13 cellular contexts compared by ENCODE assay signal in the genomic region with DNA sequence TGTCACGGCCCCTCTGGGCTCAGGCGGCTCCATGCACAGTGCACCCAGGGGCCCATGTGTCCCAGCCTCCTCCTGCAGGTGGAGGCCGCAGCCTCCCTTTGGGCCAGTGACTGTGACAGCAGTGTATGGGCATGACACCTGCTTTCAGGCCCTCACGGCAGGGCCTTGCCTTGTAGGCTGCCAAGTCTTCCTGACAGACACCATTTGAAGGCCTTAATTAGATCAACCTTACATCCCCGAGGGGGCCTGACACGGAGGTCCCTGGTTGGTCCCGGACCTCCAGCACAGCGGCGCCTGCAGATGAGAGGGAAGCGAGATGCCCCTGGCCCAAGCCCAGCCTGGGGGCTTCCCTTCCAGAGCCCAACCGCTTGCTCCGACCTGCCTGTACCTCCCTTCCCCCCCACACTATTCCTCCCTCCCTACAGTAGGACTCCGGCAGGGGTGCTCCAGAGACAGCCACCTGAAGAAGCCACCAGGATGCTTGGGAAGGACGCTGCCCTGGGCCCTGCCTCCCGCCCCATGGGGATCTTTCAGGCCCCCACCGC.
"Had no signal": no experiment of that assay in that cellular context is flagged by ENCODE, and none has a peak within 500 bp of the region (broad histone marks: within the 10 kb centered on the region; RNA-seq: fewer than 3 reads in every experiment).

No MANE protein-coding gene starts in this region.

- DNase-seq: activated CD4-positive, alpha-beta T cell treated with anti-CD3 and anti-CD28 coated beads, Interleukin-2, amount 50 U/mL, for 4 hours; activated effector memory CD4-positive, alpha-beta T cell treated with anti-CD3 and anti-CD28 coated beads, Interleukin-2, amount 50 U/mL, for 16 hours; activated T-cell treated with anti-CD3 and anti-CD28 coated beads, Interleukin-2, amount 50 U/mL, for 1 hour; amniotic stem cell; dermis blood vessel endothelial cell; endodermal cell; naive thymus-derived CD8-positive, alpha-beta T cell; stimulated activated CD4-positive, alpha-beta T cell treated with anti-CD3 and anti-CD28 coated beads, Interleukin-2, amount 100 ng/mL, for 24 hours; stimulated activated naive CD4-positive, alpha-beta T cell; T-helper 17 cell had no signal

- H3K9me3 ChIP-seq: mucosa of descending colon had no signal

- ATAC-seq: activated naive CD4-positive, alpha-beta T cell treated with anti-CD3 and anti-CD28 coated beads, Interleukin-2, amount 50 U/mL, for 72 hours; naive thymus-derived CD8-positive, alpha-beta T cell; sciatic nerve; T-helper 17 cell had no signal

- H3K4me3 ChIP-seq: mucosa of descending colon had no signal
